In the genomic region with DNA sequence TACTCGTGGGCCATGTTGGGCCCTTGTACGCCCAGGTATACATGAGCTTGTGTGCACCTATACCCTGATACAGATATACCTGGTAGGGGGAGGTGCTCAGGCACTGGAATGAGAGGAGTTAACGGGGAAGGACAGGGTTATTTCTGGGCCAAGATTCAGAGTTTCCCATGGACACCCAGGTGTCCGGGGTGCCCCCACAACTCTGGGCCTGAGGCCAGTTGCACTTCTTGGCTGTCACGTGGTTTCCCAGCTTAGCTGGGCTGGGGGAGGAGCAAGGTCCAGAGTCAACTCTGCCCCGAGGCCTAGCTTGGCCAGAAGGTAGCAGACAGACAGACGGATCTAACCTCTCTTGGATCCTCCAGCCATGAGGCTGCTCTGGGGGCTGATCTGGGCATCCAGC, we compare ENCODE assay signal across 7 cellular contexts. TPM values are rescaled to one million over a fixed set of nuclear protein-coding genes. Genes with fewer than 3 reads are reported as not detected.
DNase-seq lines count a peak whose midpoint lies in the region; ATAC-seq, FAIRE-seq and TF ChIP-seq lines count a peak whose summit lies in the region.
"Not testable (repeated sequence)": the region's sequence is repeated elsewhere in the genome, so short reads cannot be mapped to it uniquely, and the experiment has no call there.

A gene (plus strand): TSS at position 314 of the 400 bp plus-strand sequence. CDS start 51 bp downstream, at position 365.

- FAIRE-seq in small intestine (lab: Jason Lieb, UNC): not testable (repeated sequence)

- no CpG with 5 or more reads among the region's 7 CpGs for WGBS in adrenal gland, 4 donors
- WGBS in esophagus muscularis mucosa: no CpG with 5 or more reads among the region's 7 CpGs
- WGBS in right lobe of liver (ENCODE audit: insufficient coverage, low coverage, low lambda C conversion rate, missing lambda C conversion rate): no CpG with 5 or more reads among the region's 7 CpGs
- WGBS in ovary, 3 donors: no CpG with 5 or more reads among the region's 7 CpGs
- no CpG with 5 or more reads among the region's 7 CpGs for WGBS in small intestine, 3 donors
- no CpG with 5 or more reads among the region's 7 CpGs for WGBS in transverse colon (ENCODE audit: low coverage in 1 of 2), 2 donors

- not testable (repeated sequence) for H3K27ac ChIP-seq in adrenal gland; esophagus muscularis mucosa (replicated peaks in 1 of 4); left ventricle myocardium inferior (replicated peaks); right lobe of liver; ovary; small intestine (ENCODE audit: low read depth in 1 of 2, low read length in 1 of 2); transverse colon

- TF ChIP-seq CTCF in adrenal gland (IDR thresholded peaks at IDR 0.05); esophagus muscularis mucosa (IDR thresholded peaks at IDR 0.05); left ventricle myocardium inferior (IDR thresholded peaks at IDR 0.05; ENCODE audit: borderline replicate concordance); right lobe of liver (IDR thresholded peaks at IDR 0.05); ovary (IDR thresholded peaks at IDR 0.05); transverse colon (IDR thresholded peaks at IDR 0.05): not testable (repeated sequence)

- in situ Hi-C loops in transverse colon (cut with MboI; ENCODE audit: low pct_ligation_motif_present in 1 of 4, low pct_unique_long_range_greater_than_20kb in 1 of 4, low sequenced_read_pairs in 3 of 4): not testable (repeated sequence)

- not testable (repeated sequence) for H3K9me3 ChIP-seq in adrenal gland (replicated peaks in 1 of 3); esophagus muscularis mucosa; left ventricle myocardium inferior (replicated peaks); right lobe of liver; ovary; small intestine (ENCODE audit: control insufficient read depth, low read depth); transverse colon

- H3K4me3 ChIP-seq in adrenal gland; esophagus muscularis mucosa; left ventricle myocardium inferior; right lobe of liver; ovary; small intestine (ENCODE audit: low read depth in 1 of 2, low read length in 2 of 2); transverse colon: not testable (repeated sequence)

- H3K4me1 ChIP-seq in adrenal gland (replicated peaks in 1 of 2); left ventricle myocardium inferior; ovary (ENCODE audit: insufficient read depth); small intestine (ENCODE audit: control insufficient read depth in 2 of 2, insufficient read depth in 1 of 2, low read depth in 1 of 2, low read length in 1 of 2); transverse colon: not testable (repeated sequence)
- H3K4me1 ChIP-seq in esophagus muscularis mucosa (peaks cover 0 to 13% (median 0%) of the 10 kb centered on the region in 4 donors), right lobe of liver (peaks cover 0 to 27% (median 5%) of the 10 kb centered on the region in 4 donors)

- not testable (repeated sequence) for TF ChIP-seq EP300 in esophagus muscularis mucosa (IDR thresholded peaks at IDR 0.05); ovary (IDR thresholded peaks at IDR 0.05); transverse colon (IDR thresholded peaks at IDR 0.05; ENCODE audit: low read depth)

- not testable (repeated sequence) for DNase-seq in adrenal gland; esophagus muscularis mucosa (ENCODE audit: extremely low spot score); left ventricle myocardium inferior; right lobe of liver; ovary; small intestine; transverse colon

- intact Hi-C loops in adrenal gland (cut with DNase I); esophagus muscularis mucosa (cut with DNase I); left ventricle myocardium inferior (cut with micrococcal nuclease); right lobe of liver (cut with DNase I); ovary (cut with DNase I); transverse colon (cut with DNase I; ENCODE audit: low total_unique reads): not testable (repeated sequence)

- H3K36me3 ChIP-seq in adrenal gland (replicated peaks in 1 of 2) (peaks cover 0 to 10% of the 10 kb centered on the region in 2 donors), esophagus muscularis mucosa (peaks cover 0 to 22% (median 13%) of the 10 kb centered on the region in 4 donors), left ventricle myocardium inferior (peaks cover 12% of the 10 kb centered on the region)
- H3K36me3 ChIP-seq in right lobe of liver; ovary; small intestine (ENCODE audit: control insufficient read depth in 2 of 2, insufficient read depth in 2 of 2, low read length in 2 of 2); transverse colon: not testable (repeated sequence)

- TF ChIP-seq POLR2A in adrenal gland (IDR thresholded peaks at IDR 0.05); esophagus muscularis mucosa (IDR thresholded peaks at IDR 0.05; ENCODE audit: low read depth); right lobe of liver (IDR thresholded peaks at IDR 0.05); ovary (IDR thresholded peaks at IDR 0.05); transverse colon (IDR thresholded peaks at IDR 0.05): not testable (repeated sequence)

- H3K27me3 ChIP-seq in adrenal gland; esophagus muscularis mucosa; left ventricle myocardium inferior (ENCODE audit: low read depth); right lobe of liver; ovary; small intestine (ENCODE audit: control insufficient read depth in 2 of 2, insufficient read depth in 2 of 2, low read length in 2 of 2); transverse colon: not testable (repeated sequence)

- ATAC-seq in right lobe of liver: peak; percentile 60 to 84 (median 66)

RNA-seq across cellular contexts. Expression of the gene that starts here (rescaled TPM):
- total RNA-seq in adrenal gland: 1,000 to 10,000 TPM in 5 of 8 donors, 100 to 1,000 TPM in 3; 547 to 2,285 (median 1,263) TPM
- polyA plus RNA-seq in adrenal gland: 1,000 to 10,000 TPM in 1 of 3 donors, 100 to 1,000 TPM in 2; 212 to 1,408 (median 665) TPM
- total RNA-seq in esophagus muscularis mucosa: 100 to 1,000 TPM in 2 of 4 donors, 10 to 100 TPM in 2; 31.6 to 187 (median 98.2) TPM
- total RNA-seq in left ventricle myocardium inferior: 76.2 TPM
- total RNA-seq in right lobe of liver: 1,000 to 10,000 TPM; 1,495 to 2,818 (median 2,205) TPM
- total RNA-seq in ovary: 1,000 to 10,000 TPM in 1 of 7 donors, 100 to 1,000 TPM in 6; 147 to 1,617 (median 248) TPM
- 100 to 1,000 TPM; 114 to 324 TPM for polyA plus RNA-seq in ovary
- polyA plus RNA-seq in small intestine: 10 to 100 TPM in 2 of 3 donors, 1 to 10 TPM in 1; 4.0 to 31.1 (median 21.1) TPM
- 100 to 1,000 TPM in 1 of 4 donors, 10 to 100 TPM in 3; 16.9 to 210 (median 33.6) TPM for total RNA-seq in transverse colon
